Comparison of ENCODE assay signal across 8 cellular contexts in the genomic region with DNA sequence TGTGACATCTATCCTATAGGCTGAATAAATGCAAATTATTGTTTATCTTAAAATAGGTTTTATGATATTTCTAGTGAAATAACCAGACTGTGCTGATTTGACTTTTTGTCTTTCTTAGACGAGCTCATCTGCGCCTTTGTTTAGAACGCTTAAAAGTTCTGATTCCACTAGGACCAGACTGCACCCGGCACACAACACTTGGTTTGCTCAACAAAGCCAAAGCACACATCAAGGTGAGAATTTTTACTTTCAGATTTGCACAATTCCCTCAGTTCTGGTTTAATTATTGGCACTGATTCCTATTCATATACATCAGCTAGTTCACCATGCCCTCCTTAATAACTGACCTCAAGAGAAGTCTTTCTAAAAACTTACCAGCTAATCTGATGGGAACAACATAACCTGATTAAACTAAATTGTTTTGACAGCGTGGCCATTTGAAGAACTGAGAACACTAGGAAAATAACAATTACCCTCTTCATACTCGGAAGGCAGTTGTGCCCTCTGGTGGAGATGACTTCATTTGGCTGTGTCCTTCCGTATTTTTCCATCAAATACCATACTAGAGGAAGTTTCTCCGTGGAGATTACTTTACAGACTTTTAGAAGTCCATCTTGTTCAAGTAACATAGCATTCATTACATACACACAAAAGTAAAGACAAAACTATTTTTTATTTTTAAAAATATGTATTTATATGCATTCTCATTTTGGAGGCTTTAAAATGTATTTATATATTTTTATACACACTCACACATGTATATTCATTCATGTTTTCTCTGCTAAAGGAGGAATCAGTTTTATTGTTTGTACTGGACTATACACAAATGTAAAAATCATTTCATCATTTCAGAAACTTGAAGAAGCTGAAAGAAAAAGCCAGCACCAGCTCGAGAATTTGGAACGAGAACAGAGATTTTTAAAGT. TPM values are rescaled to one million over a fixed set of nuclear protein-coding genes. Genes with fewer than 3 reads are reported as not detected.
DNase-seq lines count a peak whose midpoint lies in the region; ATAC-seq and TF ChIP-seq lines count a peak whose summit lies in the region.

No MANE protein-coding gene starts in this region.

- no TSS peak for BruUV-seq in HCT116 (replicated peaks; lab: Mats Ljungman, UMichigan)

- DNase-seq in D341Med (ENCODE audit: low spot score) = peak; percentile 43
- peak; percentile 54 for DNase-seq in HCT116 (ENCODE audit: low read depth, low spot score)
- peak; percentile 17 for DNase-seq in NCI-H526 treated with DMSO at 0.1 percent for 48 hours (lab: John Stamatoyannopoulos, UW)
- DNase-seq in activated CD8-positive, alpha-beta T cell treated with anti-CD3 and anti-CD28 coated beads for 36 hours = peak; percentile 63
- peak; percentile 57 to 82 for DNase-seq in fibroblast of lung (ENCODE audit: low read depth in 2 of 2)
- peak in 7 of 9 donors; percentile 37 to 61 (median 56) for DNase-seq in naive thymus-derived CD4-positive, alpha-beta T cell

- no peak overlapping the region for H3K4me3 Mint-ChIP-seq in activated CD8-positive, alpha-beta T cell treated with anti-CD3 and anti-CD28 coated beads for 36 hours
- H3K4me3 Mint-ChIP-seq in naive thymus-derived CD4-positive, alpha-beta T cell = peak overlapping the region in 5 of 10 donors; percentile 4 to 52 (median 48)
- H3K4me3 Mint-ChIP-seq in stimulated activated memory B cell treated with anti-CD40 and anti-IgM and Interleukin-4, amounts not matched to agents 10 μg/mL and 1 μg/mL and 100 μg/mL, for 72 hours = no peak overlapping the region

- ATAC-seq in HCT116 = peak; percentile 86
- peak; percentile 51 for ATAC-seq in activated CD8-positive, alpha-beta T cell treated with anti-CD3 and anti-CD28 coated beads for 36 hours
- ATAC-seq in naive thymus-derived CD4-positive, alpha-beta T cell = peak; percentile 82
- ATAC-seq in stimulated activated memory B cell treated with anti-CD40 and anti-IgM and Interleukin-4, amounts not matched to agents 10 μg/mL and 1 μg/mL and 100 μg/mL, for 72 hours = no peak
- no peak for ATAC-seq in GM21619 (IDR thresholded peaks at IDR 0.05; ENCODE audit: unreplicated experiment)

- CTCF ChIA-PET in HCT116 (lab: Charles Lee) = interaction anchor here (1.0 to 4.8 kb wide), 6 partner anchors 58 to 395 kb away, joined by 3 to 46 read pairs (median 10); no protein-coding TSS in a partner anchor
- CTCF ChIA-PET in activated CD8-positive, alpha-beta T cell treated with anti-CD3 and anti-CD28 coated beads for 36 hours (lab: Charles Lee) = interaction anchor here (0.5 to 3.7 kb wide), 51 partner anchors 8 to 395 kb away, joined by 3 to 57 read pairs (median 4); partner anchors contain the start of gene MXI1
- CTCF ChIA-PET in naive thymus-derived CD4-positive, alpha-beta T cell (lab: Charles Lee) = interaction anchor here (0.5 to 3.6 kb wide), 15 partner anchors 10 to 395 kb away, joined by 3 to 39 read pairs (median 4); partner anchors contain the start of gene MXI1

- H3K36me3 ChIP-seq in HCT116 (ENCODE audit: control insufficient read depth in 1 of 2, insufficient read depth in 2 of 2, low read length in 2 of 2) = peaks cover 0 to 4% of the 10 kb centered on the region in 2 experiments; a peak in 1 of 4 replicates
- H3K36me3 ChIP-seq in fibroblast of lung (ENCODE audit: control insufficient read depth, insufficient read depth, low read length) = no peaks in the 10 kb centered on the region
- peaks cover 0 to 6% (median 0%) of the 10 kb centered on the region in 3 experiments for H3K36me3 ChIP-seq in naive thymus-derived CD4-positive, alpha-beta T cell (ENCODE audit: control insufficient read depth in 2 of 3, insufficient read depth in 3 of 3, low read length in 3 of 3)

- no peak overlapping the region for H3K27ac Mint-ChIP-seq in activated CD8-positive, alpha-beta T cell treated with anti-CD3 and anti-CD28 coated beads for 36 hours
- H3K27ac Mint-ChIP-seq in naive thymus-derived CD4-positive, alpha-beta T cell = peak overlapping the region in 3 of 9 donors; percentile 8 to 59 (median 48)
- no peak overlapping the region for H3K27ac Mint-ChIP-seq in stimulated activated memory B cell treated with anti-CD40 and anti-IgM and Interleukin-4, amounts not matched to agents 10 μg/mL and 1 μg/mL and 100 μg/mL, for 72 hours

- RAD21 ChIA-PET in HCT116 (lab: Charles Lee; ENCODE audit: low non-redundant PET in 1 of 2, low total read pairs in 2 of 2, uncharacterized antibody in 2 of 2, unreplicated experiment in 2 of 2) = interaction anchor here (0.6 to 2.2 kb wide), 2 partner anchors 69 to 141 kb away, joined by 3 to 7 read pairs; no protein-coding TSS in a partner anchor

- POLR2A ChIA-PET in HCT116 (lab: Charles Lee) = no interaction called here
- POLR2A ChIA-PET in activated CD8-positive, alpha-beta T cell treated with anti-CD3 and anti-CD28 coated beads for 36 hours (lab: Charles Lee) = interaction anchor here (0.6 to 1.4 kb wide), 3 partner anchors 22 to 306 kb away, joined by 3 read pairs; no protein-coding TSS in a partner anchor
- POLR2A ChIA-PET in naive thymus-derived CD4-positive, alpha-beta T cell (lab: Charles Lee) = interaction anchor here (0.6 to 3.3 kb wide), 6 partner anchors 25 to 141 kb away, joined by 3 to 21 read pairs (median 4); partner anchors contain the start of gene SMNDC1

- TF ChIP-seq CTCF in HCT116 (IDR thresholded peaks at IDR 0.05 in 2 of 3, conservative IDR thresholded peaks at IDR 0.05 in 1 of 3; ENCODE audit: borderline replicate concordance in 1 of 3, insufficient read depth in 1 of 3, low read depth in 2 of 3, low read length in 2 of 3) (peak; percentile 79 to 94 (median 91)), fibroblast of lung (conservative IDR thresholded peaks at IDR 0.05 in 1 of 2, IDR thresholded peaks at IDR 0.05 in 1 of 2; ENCODE audit: low read depth in 1 of 2, low read length in 2 of 2) (peak; percentile 73 to 82)
- TF ChIP-seq CTCF in activated CD8-positive, alpha-beta T cell treated with anti-CD3 and anti-CD28 coated beads for 36 hours (IDR thresholded peaks at IDR 0.05) = peak; percentile 74

- peak; percentile 95 for TF ChIP-seq RAD21 in HCT116 (IDR thresholded peaks at IDR 0.05; ENCODE audit: low read depth)

- TF ChIP-seq POLR2A in HCT116 (IDR thresholded peaks at IDR 0.05; ENCODE audit: borderline replicate concordance, extremely low read depth, insufficient read depth, insufficient read length) = no peak

- H3K27me3 ChIP-seq in HCT116 (ENCODE audit: insufficient read depth, low read length) (no peaks in the 10 kb centered on the region), fibroblast of lung (ENCODE audit: control insufficient read depth, insufficient read depth, low read length) (no peaks in the 10 kb centered on the region)
- H3K27me3 ChIP-seq in naive thymus-derived CD4-positive, alpha-beta T cell (ENCODE audit: control insufficient read depth in 2 of 2, insufficient read depth in 2 of 2, low read length in 2 of 2) = no peaks in the 10 kb centered on the region

- H3K27ac ChIP-seq in HCT116 (ENCODE audit: low read depth, low read length) = no peak overlapping the region
- no peak overlapping the region for H3K27ac ChIP-seq in fibroblast of lung (ENCODE audit: insufficient read depth, low read length)
- no peak overlapping the region for H3K27ac ChIP-seq in naive thymus-derived CD4-positive, alpha-beta T cell (ENCODE audit: low read depth, low read length)

- no peaks in the 10 kb centered on the region for H3K79me2 ChIP-seq in HCT116 (ENCODE audit: insufficient read depth, low read length)
- H3K79me2 ChIP-seq in fibroblast of lung (ENCODE audit: control insufficient read depth, insufficient read depth, low read length) = no peaks in the 10 kb centered on the region

- H3K36me3 Mint-ChIP-seq in activated CD8-positive, alpha-beta T cell treated with anti-CD3 and anti-CD28 coated beads for 36 hours (ENCODE audit: low read depth) = peaks cover 2% of the 10 kb centered on the region
- H3K36me3 Mint-ChIP-seq in naive thymus-derived CD4-positive, alpha-beta T cell = peaks cover 0 to 14% (median 8%) of the 10 kb centered on the region in 5 donors
- peaks cover 5% of the 10 kb centered on the region for H3K36me3 Mint-ChIP-seq in stimulated activated memory B cell treated with anti-CD40 and anti-IgM and Interleukin-4, amounts not matched to agents 10 μg/mL and 1 μg/mL and 100 μg/mL, for 72 hours

- no peaks in the 10 kb centered on the region for H3K9me3 Mint-ChIP-seq in activated CD8-positive, alpha-beta T cell treated with anti-CD3 and anti-CD28 coated beads for 36 hours
- H3K9me3 Mint-ChIP-seq in naive thymus-derived CD4-positive, alpha-beta T cell = no peaks in the 10 kb centered on the region
- H3K9me3 Mint-ChIP-seq in stimulated activated memory B cell treated with anti-CD40 and anti-IgM and Interleukin-4, amounts not matched to agents 10 μg/mL and 1 μg/mL and 100 μg/mL, for 72 hours = no peaks in the 10 kb centered on the region

- no peak overlapping the region for H3K4me3 ChIP-seq in HCT116 (replicated peaks in 1 of 2; ENCODE audit: low read depth in 1 of 2, low read length in 2 of 2)
- peak overlapping the region in 3 of 4 experiments; percentile 3 to 33 (median 8) for H3K4me3 ChIP-seq in fibroblast of lung (replicated peaks in 1 of 4; ENCODE audit: control extremely low read depth in 1 of 4, insufficient read depth in 1 of 4, low read depth in 3 of 4, low read length in 4 of 4)
- H3K4me3 ChIP-seq in naive thymus-derived CD4-positive, alpha-beta T cell (ENCODE audit: low read length) = no peak overlapping the region

- H3K4me1 ChIP-seq in HCT116 (ENCODE audit: control insufficient read depth in 1 of 2, insufficient read depth in 2 of 2, low read length in 2 of 2) = peaks cover 0 to 4% of the 10 kb centered on the region in 2 experiments; a peak in 1 of 4 replicates
- no peaks in the 10 kb centered on the region for H3K4me1 ChIP-seq in fibroblast of lung (ENCODE audit: control insufficient read depth, extremely low read depth, insufficient read depth, low read length)
- peaks cover 0 to 6% of the 10 kb centered on the region in 2 donors for H3K4me1 ChIP-seq in naive thymus-derived CD4-positive, alpha-beta T cell (ENCODE audit: control insufficient read depth in 2 of 2, insufficient read depth in 2 of 2, low read length in 2 of 2)

- no peak overlapping the region for H2AFZ ChIP-seq in HCT116 (ENCODE audit: low read depth, low read length, poor library complexity, severe bottlenecking)
- peak overlapping the region; percentile 68 for H2AFZ ChIP-seq in fibroblast of lung (ENCODE audit: low read length)

- H3K4me2 ChIP-seq in HCT116 (ENCODE audit: low read length) (peak overlapping the region; percentile 27), fibroblast of lung (ENCODE audit: extremely low read depth, insufficient read depth, low read length) (peak overlapping the region; percentile 64)

- no peaks in the 10 kb centered on the region for H3K9me2 ChIP-seq in HCT116 (ENCODE audit: insufficient read depth)

- intact Hi-C loops in HCT116 (cut with micrococcal nuclease) = loop anchor here (1.0 to 5.0 kb wide), 4 partner anchors 52 to 395 kb away; no protein-coding TSS in a partner anchor
- intact Hi-C loops in activated CD8-positive, alpha-beta T cell treated with anti-CD3 and anti-CD28 coated beads for 36 hours (cut with micrococcal nuclease) = loop anchor here (1.0 kb wide), 2 partner anchors 73 to 141 kb away; no protein-coding TSS in a partner anchor
- intact Hi-C loops in naive thymus-derived CD4-positive, alpha-beta T cell (cut with micrococcal nuclease) = loop anchor here (1.0 to 5.0 kb wide), 10 partner anchors 17 to 395 kb away; no protein-coding TSS in a partner anchor

- peaks cover 16% of the 10 kb centered on the region for H3K4me1 Mint-ChIP-seq in activated CD8-positive, alpha-beta T cell treated with anti-CD3 and anti-CD28 coated beads for 36 hours (ENCODE audit: low read depth)
- H3K4me1 Mint-ChIP-seq in naive thymus-derived CD4-positive, alpha-beta T cell = peaks cover 15 to 44% (median 22%) of the 10 kb centered on the region in 7 donors
- H3K4me1 Mint-ChIP-seq in stimulated activated memory B cell treated with anti-CD40 and anti-IgM and Interleukin-4, amounts not matched to agents 10 μg/mL and 1 μg/mL and 100 μg/mL, for 72 hours = peaks cover 27% of the 10 kb centered on the region

- no peaks in the 10 kb centered on the region for H3K27me3 Mint-ChIP-seq in activated CD8-positive, alpha-beta T cell treated with anti-CD3 and anti-CD28 coated beads for 36 hours
- peaks cover 0 to 23% (median 0%) of the 10 kb centered on the region in 5 donors for H3K27me3 Mint-ChIP-seq in naive thymus-derived CD4-positive, alpha-beta T cell
- H3K27me3 Mint-ChIP-seq in stimulated activated memory B cell treated with anti-CD40 and anti-IgM and Interleukin-4, amounts not matched to agents 10 μg/mL and 1 μg/mL and 100 μg/mL, for 72 hours = no peaks in the 10 kb centered on the region

- H3K9ac ChIP-seq in HCT116 (ENCODE audit: low read length) (no peak overlapping the region), fibroblast of lung (ENCODE audit: insufficient read depth, low read length) (no peak overlapping the region)

- H4K20me1 ChIP-seq in HCT116 (ENCODE audit: insufficient read depth) (no peaks in the 10 kb centered on the region), fibroblast of lung (ENCODE audit: control insufficient read depth, extremely low read depth, insufficient read depth, low read length) (no peaks in the 10 kb centered on the region)

- H3K9me3 ChIP-seq in HCT116 (ENCODE audit: control insufficient read depth in 1 of 2, insufficient read depth in 1 of 2, low read depth in 1 of 2, low read length in 2 of 2) (no peaks in the 10 kb centered on the region), fibroblast of lung (ENCODE audit: control insufficient read depth, insufficient read depth, low read depth, low read length) (no peaks in the 10 kb centered on the region)
- H3K9me3 ChIP-seq in naive thymus-derived CD4-positive, alpha-beta T cell (ENCODE audit: control insufficient read depth in 2 of 3, low read length in 3 of 3) = no peaks in the 10 kb centered on the region

RNA-seq across cellular contexts. Expression of gene SMNDC1, which starts 25.4 kb away (rescaled TPM):
- 61.7 TPM for total RNA-seq in HCT116 (2021; ENCODE audit: unreplicated experiment)
- 21.9 and 23.6 TPM in 2 replicates for polyA plus RNA-seq in HCT116 (2012)
- 10 to 100 TPM; 39.7 to 42.4 TPM for total RNA-seq in activated CD8-positive, alpha-beta T cell treated with anti-CD3 and anti-CD28 coated beads for 36 hours
- 7.2 and 8.9 TPM in 2 replicates for total RNA-seq in fibroblast of lung
- 17.6 and 19.4 TPM in 2 replicates for polyA plus RNA-seq in fibroblast of lung
- 20.4 and 21.3 TPM in 2 replicates for polyA plus RNA-seq in fibroblast of lung (2012)
- polyA minus RNA-seq in fibroblast of lung (ENCODE audit: low replicate concordance) = 0.08 and 4.2 TPM in 2 replicates
- total RNA-seq in naive thymus-derived CD4-positive, alpha-beta T cell = 10 to 100 TPM; 34.4 to 43.1 (median 40.1) TPM
- polyA plus RNA-seq in naive thymus-derived CD4-positive, alpha-beta T cell = 10 to 100 TPM; 16.1 to 20.1 TPM

Comparison
In these comparisons a context has a peak if more than half of its experiments do, and no peak if none do; other contexts are left out.
1. DNase-seq: peak in every context shown above with its lines; median percentile 70 in fibroblast of lung; 63 in activated CD8-positive, alpha-beta T cell treated with anti-CD3 and anti-CD28 coated beads for 36 hours; 56 in naive thymus-derived CD4-positive, alpha-beta T cell; 54 in HCT116; 43 in D341Med; 17 in NCI-H526 treated with DMSO at 0.1 percent for 48 hours.
2. ATAC-seq: peak in HCT116 (single experiment), activated CD8-positive, alpha-beta T cell treated with anti-CD3 and anti-CD28 coated beads for 36 hours (single experiment) and naive thymus-derived CD4-positive, alpha-beta T cell (single experiment); none in stimulated activated memory B cell treated with anti-CD40 and anti-IgM and Interleukin-4, amounts not matched to agents 10 μg/mL and 1 μg/mL and 100 μg/mL, for 72 hours (single experiment) and GM21619 (single experiment).
3. H3K4me3 ChIP-seq: peak in fibroblast of lung (3 of 4); none in HCT116 (0 of 2) and naive thymus-derived CD4-positive, alpha-beta T cell (single experiment).
4. Peak in every context shown above with its lines, with median percentiles within 50 percentile points of each other: CTCF ChIP-seq.